In genomic region chr3:123552095-123552714, GRCh38 we compare ENCODE assay signal across 7 cellular contexts. TPM values are rescaled to one million over a fixed set of nuclear protein-coding genes. Genes with fewer than 3 reads are reported as not detected.
DNase-seq lines count a peak whose midpoint lies in the region; ATAC-seq, FAIRE-seq and TF ChIP-seq lines count a peak whose summit lies in the region.

No MANE protein-coding gene starts in this region.

- DNase-seq in NB4 (ENCODE audit: low read depth) (peak; percentile 7), K562 (ENCODE audit: extremely low read depth in 1 of 4, low spot score in 3 of 4) (peak; percentile 3 to 11 (median 10)), osteoblast (ENCODE audit: insufficient read length, low spot score, missing footprints) (no peak), NCI-H345 (lab: John Stamatoyannopoulos, UW) (no peak)
- DNase-seq in activated CD4-positive, alpha-beta T cell treated with anti-CD3 and anti-CD28 coated beads, Interleukin-2, amount 50 U/mL, for 48 hours: no peak

- FAIRE-seq in K562 (lab: Jason Lieb, UNC): no peak

- no TSS peak for BruUV-seq in K562 (replicated peaks; lab: Mats Ljungman, UMichigan)

- H3K79me2 ChIP-seq in K562 (ENCODE audit: control insufficient read depth, insufficient read depth, low read length) (no peaks in the 10 kb centered on the region), osteoblast (ENCODE audit: insufficient read depth, low read length) (no peaks in the 10 kb centered on the region)

- intact Hi-C loops in K562 (cut with micrococcal nuclease): no loop called here

- TF ChIP-seq EP300 in K562 (IDR thresholded peaks at IDR 0.05; ENCODE audit: low read length): no peak

- H3K27ac ChIP-seq in K562 (ENCODE audit: extremely low read depth, low read depth, low read length): no peak overlapping the region
- no peak overlapping the region for H3K27ac ChIP-seq in osteoblast (ENCODE audit: low read depth, low read length)

- ATAC-seq in K562 (no peak), GM19455 (IDR thresholded peaks at IDR 0.05; ENCODE audit: unreplicated experiment) (no peak)

- TF ChIP-seq POLR2A in NB4 (IDR thresholded peaks at IDR 0.05; ENCODE audit: extremely low read depth, insufficient read length) (no peak), K562 (conservative IDR thresholded peaks at IDR 0.05) (no peak)

- H3K27me3 ChIP-seq in K562 (ENCODE audit: control insufficient read depth in 2 of 2, insufficient read depth in 2 of 2, low read length in 2 of 2) (no peaks in the 10 kb centered on the region), osteoblast (ENCODE audit: insufficient read depth, low read length) (no peaks in the 10 kb centered on the region)

- POLR2A ChIA-PET in K562 (lab: Yijun Ruan, JAX): no interaction called here

- H3K36me3 ChIP-seq in K562 (ENCODE audit: control insufficient read depth, insufficient read depth, low read length) (no peaks in the 10 kb centered on the region; the same call in 2 of the 3 replicates), osteoblast (ENCODE audit: insufficient read depth, low read length) (no peaks in the 10 kb centered on the region)

- H3K4me1 ChIP-seq in K562 (replicated peaks in 1 of 2; ENCODE audit: control insufficient read depth in 2 of 2, insufficient read depth in 2 of 2, low read length in 2 of 2) (no peaks in the 10 kb centered on the region; a peak in 1 of 5 replicates), osteoblast (ENCODE audit: insufficient read depth, low read length) (no peaks in the 10 kb centered on the region)

- H3K4me2 ChIP-seq in K562 (ENCODE audit: insufficient read depth, low read length): no peak overlapping the region
- H3K4me2 ChIP-seq in osteoblast (ENCODE audit: insufficient read depth, low read length): no peak overlapping the region

- CTCF ChIA-PET in K562 (lab: Yijun Ruan, JAX; ENCODE audit: low intra/inter-chr PET ratio): no interaction called here

- H2AFZ ChIP-seq in K562 (ENCODE audit: low read depth, low read length): no peak overlapping the region
- no peak overlapping the region for H2AFZ ChIP-seq in osteoblast (ENCODE audit: low read length)

- in situ Hi-C loops in K562 (cut with MboI): no loop called here

- H3K9me1 ChIP-seq in K562 (ENCODE audit: control insufficient read depth, insufficient read depth, low read length): no peaks in the 10 kb centered on the region

- H4K20me1 ChIP-seq in K562 (replicated peaks; ENCODE audit: control insufficient read depth, insufficient read depth, low read length) (no peaks in the 10 kb centered on the region), osteoblast (ENCODE audit: insufficient read depth, low read length) (peaks cover 10% of the 10 kb centered on the region)

- H3K4me3 ChIP-seq in NB4 (ENCODE audit: low read depth, low read length) (no peak overlapping the region), K562 (no peak overlapping the region), osteoblast (ENCODE audit: insufficient read depth, low read length) (no peak overlapping the region)

- TF ChIP-seq RAD21 in K562 (CRISPR knock-in tag; conservative IDR thresholded peaks at IDR 0.05 in 1 of 2, IDR thresholded peaks at IDR 0.05 in 1 of 2): peak in 1 of 2 experiments; percentile 27; a peak in 1 of 4 replicates

- H3K9me3 ChIP-seq in K562 (replicated peaks; ENCODE audit: control insufficient read depth, insufficient read depth, low read depth, low read length): no peaks in the 10 kb centered on the region
- peaks cover 3% of the 10 kb centered on the region for H3K9me3 ChIP-seq in osteoblast (ENCODE audit: low read depth, low read length)

- peak; percentile 61 for TF ChIP-seq CTCF in GM12872 (IDR thresholded peaks at IDR 0.05; ENCODE audit: insufficient read depth, low read depth, low read length)
- TF ChIP-seq CTCF in NB4 (IDR thresholded peaks at IDR 0.05; ENCODE audit: low read depth, low read length): peak; percentile 41
- peak; percentile 12 to 31 (median 24); a peak in 3 of 6 replicates for TF ChIP-seq CTCF in K562 (IDR thresholded peaks at IDR 0.05 in 2 of 3, conservative IDR thresholded peaks at IDR 0.05 in 1 of 3; ENCODE audit: insufficient read depth in 2 of 3, low read depth in 1 of 3, low read length in 3 of 3)
- TF ChIP-seq CTCF in osteoblast (IDR thresholded peaks at IDR 0.05; ENCODE audit: extremely low read depth, low read depth, low read length): peak; percentile 67

- 10% methylated on average over 2 of the region's 2 CpGs for WGBS in K562 (ENCODE audit: insufficient coverage, low coverage, missing lambda C conversion rate)

- no peak overlapping the region for H3K9ac ChIP-seq in K562 (ENCODE audit: insufficient read depth in 1 of 2, low read depth in 2 of 2, low read length in 2 of 2)

TF ChIP-seq in K562, 482 proteins besides CTCF, POLR2A, EP300 and RAD21:
- TF ChIP-seq HLTF (IDR thresholded peaks at IDR 0.05) (no peak), PTRF (tag; IDR thresholded peaks at IDR 0.05) (no peak), ZNF133 (CRISPR knock-in tag; IDR thresholded peaks at IDR 0.05) (no peak), NELFE (IDR thresholded peaks at IDR 0.05; ENCODE audit: insufficient read depth, insufficient read length) (no peak), RBBP5 (IDR thresholded peaks at IDR 0.05; ENCODE audit: borderline replicate concordance, insufficient read depth, low read length, poor library complexity, severe bottlenecking) (no peak)

RNA-seq across cellular contexts. Expression of gene HACD2, which starts 32.6 kb away (rescaled TPM):
- 9.5 and 17.7 TPM in 2 replicates for total RNA-seq in K562 (2011; cell fraction: chromatin; rRNA removed; ENCODE audit: low replicate concordance)
- 5.0 and 6.0 TPM in 2 replicates for total RNA-seq in K562 (2011; cell fraction: nucleolus; rRNA removed)
- total RNA-seq in K562 (2011; cell fraction: nucleoplasm; rRNA removed): 9.4 and 14.8 TPM in 2 replicates
- total RNA-seq in K562 (2014; rRNA removed) (1.3 and 2.8 TPM in 2 replicates), K562 (2014; rRNA removed; fragmentation: Illumina TruSeq; extraction: Trizol) (4.0 and 4.6 TPM in 2 replicates), K562 (2015; rRNA removed; fragmentation: Illumina TruSeq; extraction: Trizol) (3.0 and 4.2 TPM in 2 replicates), K562 (2021) (3.7 and 4.9 TPM in 2 replicates), osteoblast (22.7 and 27.5 TPM in 2 replicates)
- polyA plus RNA-seq in K562 (2011; rRNA removed) (10.5 TPM in 2 replicates), K562 (2014; fragmentation: Illumina TruSeq; extraction: Trizol) (4.7 TPM in 2 replicates), K562 (2014; fragmentation: Nextera tagmentation; extraction: Ambion mirVana) (1 to 10 TPM; 1.3 to 1.6 TPM), K562 (2014; rRNA removed) (3.8 and 5.5 TPM in 2 replicates)
- polyA plus RNA-seq in K562 (2011; cell fraction: cytosol; rRNA removed): 2.3 and 4.5 TPM in 2 replicates
- polyA plus RNA-seq in K562 (2011; cell fraction: nucleus; rRNA removed): 8.9 and 13.4 TPM in 2 replicates
- polyA plus RNA-seq in K562 (2012): 2.6 and 3.2 TPM in 2 replicates
- 10.6 and 11.2 TPM in 2 replicates for polyA minus RNA-seq in K562 (2011; rRNA and poly(A)+ RNA removed)
- polyA minus RNA-seq in K562 (2011; cell fraction: cytosol; rRNA and poly(A)+ RNA removed): 3.8 and 5.9 TPM in 2 replicates
- 3.9 and 7.2 TPM in 2 replicates for polyA minus RNA-seq in K562 (2011; cell fraction: nucleus; rRNA and poly(A)+ RNA removed)

Comparison
In these comparisons a context has a peak if more than half of its experiments do, and no peak if none do; other contexts are left out.
1. DNase-seq: peak in NB4 (single experiment) and K562 (4 of 4); none in osteoblast (single experiment), activated CD4-positive, alpha-beta T cell treated with anti-CD3 and anti-CD28 coated beads, Interleukin-2, amount 50 U/mL, for 48 hours (0 of 2) and NCI-H345 (single experiment).
2. Peak in every context shown above with its lines, with median percentiles within 50 percentile points of each other: CTCF ChIP-seq.